Comparison of ENCODE assay signal across 17 cellular contexts in the genomic region with DNA sequence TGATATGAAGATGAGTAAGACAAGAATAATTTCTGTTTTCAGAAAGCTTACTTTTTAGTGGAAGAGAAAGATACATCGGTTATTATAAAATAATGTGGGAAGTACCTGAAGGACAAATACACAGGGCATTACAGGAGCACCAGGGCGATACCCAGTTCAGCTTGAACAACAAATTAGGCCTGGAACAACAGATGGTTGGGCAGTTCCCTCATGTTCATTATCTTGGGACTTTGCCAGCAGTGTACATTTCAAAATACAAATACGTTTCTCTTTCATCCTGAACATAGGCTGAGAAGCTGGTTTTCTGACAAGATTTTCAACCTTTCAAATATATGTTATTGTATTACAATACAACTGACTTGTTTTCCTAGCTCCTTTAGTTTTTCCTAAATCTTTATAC.
DNase-seq lines count a peak whose midpoint lies in the region; ATAC-seq and TF ChIP-seq lines count a peak whose summit lies in the region.
"Had no signal": no experiment of that assay in that cellular context is flagged by ENCODE, and none has a peak within 500 bp of the region (broad histone marks: within the 10 kb centered on the region; RNA-seq: fewer than 3 reads in every experiment).

No MANE protein-coding gene starts in this region.

- H3K27me3 Mint-ChIP-seq in activated T-helper 17 cell treated with anti-CD3 and anti-CD28 coated beads, Interleukin-2, amount 50 U/mL, for 72 hours: no peaks in the 10 kb centered on the region
- no peaks in the 10 kb centered on the region for H3K27me3 Mint-ChIP-seq in type B pancreatic cell
- no peaks in the 10 kb centered on the region for H3K27me3 Mint-ChIP-seq in activated T-cell treated with anti-CD3 and anti-CD28 coated beads, Interleukin-2, amount 50 U/mL, for 72 hours (ENCODE audit: low read depth)

- no peaks in the 10 kb centered on the region for H3K36me3 Mint-ChIP-seq in activated T-helper 17 cell treated with anti-CD3 and anti-CD28 coated beads, Interleukin-2, amount 50 U/mL, for 72 hours (ENCODE audit: low read depth)
- peaks cover 4% of the 10 kb centered on the region for H3K36me3 Mint-ChIP-seq in type B pancreatic cell
- no peaks in the 10 kb centered on the region for H3K36me3 Mint-ChIP-seq in activated T-cell treated with anti-CD3 and anti-CD28 coated beads, Interleukin-2, amount 50 U/mL, for 72 hours (ENCODE audit: insufficient read depth in 2 of 2)

- peak; percentile 3 for DNase-seq in DMS153 treated with DMSO at 0.1 percent for 48 hours (lab: John Stamatoyannopoulos, UW; ENCODE audit: unreplicated experiment)
- no peak for DNase-seq in DMS153 (lab: John Stamatoyannopoulos, UW)
- peak; percentile 80 to 86 for DNase-seq in NCI-H446 (lab: John Stamatoyannopoulos, UW)
- no peak for DNase-seq in type B pancreatic cell (ENCODE audit: extremely low spot score, unreplicated experiment)
- DNase-seq in activated T-cell treated with anti-CD3 and anti-CD28 coated beads, Interleukin-2, amount 50 U/mL, for 72 hours: no peak
- DNase-seq: activated CD4-positive, alpha-beta T cell treated with anti-CD3 and anti-CD28 coated beads for 1 hour; activated CD8-positive, alpha-beta memory T cell treated with anti-CD3 and anti-CD28 coated beads, Interleukin-2, amount 50 U/mL, for 4 hours; activated naive CD4-positive, alpha-beta T cell treated with anti-CD3 and anti-CD28 coated beads for 36 hours; left cardiac atrium; MM.1S; NK-92 treated with Interleukin-12 subunit alpha and Interleukin-12 subunit beta, amount 100 ng/mL, for 24 hours; nucleus accumbens; stimulated activated CD4-positive, alpha-beta T cell treated with anti-CD3 and anti-CD28 coated beads, Interleukin-4, amount 100 ng/mL, for 24 hours had no signal

- H3K4me3 Mint-ChIP-seq in activated T-helper 17 cell treated with anti-CD3 and anti-CD28 coated beads, Interleukin-2, amount 50 U/mL, for 72 hours: no peak overlapping the region
- no peak overlapping the region for H3K4me3 Mint-ChIP-seq in type B pancreatic cell
- H3K4me3 Mint-ChIP-seq in activated T-cell treated with anti-CD3 and anti-CD28 coated beads, Interleukin-2, amount 50 U/mL, for 72 hours: no peak overlapping the region
- H3K4me3 Mint-ChIP-seq: activated naive CD4-positive, alpha-beta T cell treated with anti-CD3 and anti-CD28 coated beads for 36 hours; T-helper 1 cell treated with Interleukin-12 subunit alpha and Interleukin-12 subunit beta and Interleukin-4 antibody, amounts not matched to agents 30 μg/mL and 1 μg/mL, for 36 hours had no signal

- H3K4me1 Mint-ChIP-seq in activated T-helper 17 cell treated with anti-CD3 and anti-CD28 coated beads, Interleukin-2, amount 50 U/mL, for 72 hours: peaks cover 13% of the 10 kb centered on the region
- peaks cover 34% of the 10 kb centered on the region for H3K4me1 Mint-ChIP-seq in type B pancreatic cell (ENCODE audit: unreplicated experiment)
- peaks cover 24% of the 10 kb centered on the region for H3K4me1 Mint-ChIP-seq in activated T-cell treated with anti-CD3 and anti-CD28 coated beads, Interleukin-2, amount 50 U/mL, for 72 hours (ENCODE audit: low read depth)

- H3K27ac Mint-ChIP-seq in activated T-helper 17 cell treated with anti-CD3 and anti-CD28 coated beads, Interleukin-2, amount 50 U/mL, for 72 hours: peak overlapping the region; percentile 12
- peak overlapping the region; percentile 50 for H3K27ac Mint-ChIP-seq in type B pancreatic cell
- H3K27ac Mint-ChIP-seq in activated T-cell treated with anti-CD3 and anti-CD28 coated beads, Interleukin-2, amount 50 U/mL, for 72 hours: no peak overlapping the region
- H3K27ac Mint-ChIP-seq: activated naive CD4-positive, alpha-beta T cell treated with anti-CD3 and anti-CD28 coated beads for 36 hours; T-helper 1 cell treated with Interleukin-12 subunit alpha and Interleukin-12 subunit beta and Interleukin-4 antibody, amounts not matched to agents 30 μg/mL and 1 μg/mL, for 36 hours had no signal

- no peaks in the 10 kb centered on the region for H3K9me3 Mint-ChIP-seq in activated T-helper 17 cell treated with anti-CD3 and anti-CD28 coated beads, Interleukin-2, amount 50 U/mL, for 72 hours
- H3K9me3 Mint-ChIP-seq in type B pancreatic cell: no peaks in the 10 kb centered on the region
- no peaks in the 10 kb centered on the region for H3K9me3 Mint-ChIP-seq in activated T-cell treated with anti-CD3 and anti-CD28 coated beads, Interleukin-2, amount 50 U/mL, for 72 hours
- H3K9me3 Mint-ChIP-seq: activated naive CD4-positive, alpha-beta T cell treated with anti-CD3 and anti-CD28 coated beads for 36 hours; T-helper 1 cell treated with Interleukin-12 subunit alpha and Interleukin-12 subunit beta and Interleukin-4 antibody, amounts not matched to agents 30 μg/mL and 1 μg/mL, for 36 hours had no signal

- no peak for TF ChIP-seq CTCF in type B pancreatic cell (conservative IDR thresholded peaks at IDR 0.05)

- ATAC-seq in activated T-helper 17 cell treated with anti-CD3 and anti-CD28 coated beads, Interleukin-2, amount 50 U/mL, for 72 hours (replicated peaks): no peak
- ATAC-seq in HG02642 (IDR thresholded peaks at IDR 0.05; ENCODE audit: poor library complexity, unreplicated experiment) (no peak), HG02970 (IDR thresholded peaks at IDR 0.05; ENCODE audit: low FRiP score, unreplicated experiment) (no peak)
- ATAC-seq in activated T-cell treated with anti-CD3 and anti-CD28 coated beads, Interleukin-2, amount 50 U/mL, for 72 hours (replicated peaks in 1 of 2): no peak
- ATAC-seq: left cardiac atrium had no signal

Comparison
In these comparisons a context has a peak if more than half of its experiments do, and no peak if none do; other contexts are left out.
1. DNase-seq: peak in DMS153 treated with DMSO at 0.1 percent for 48 hours (single experiment) and NCI-H446 (2 of 2); none in DMS153 (single experiment), type B pancreatic cell (single experiment) and activated T-cell treated with anti-CD3 and anti-CD28 coated beads, Interleukin-2, amount 50 U/mL, for 72 hours (0 of 2).